17 cellular contexts compared by ENCODE assay signal in genomic region chr13:49893591-49893990, GRCh38. TPM values are rescaled to one million over a fixed set of nuclear protein-coding genes. Genes with fewer than 3 reads are reported as not detected.
DNase-seq lines count a peak whose midpoint lies in the region; ATAC-seq, FAIRE-seq and TF ChIP-seq lines count a peak whose summit lies in the region.
"Had no signal": no experiment of that assay in that cellular context is flagged by ENCODE, and none has a peak within 500 bp of the region (broad histone marks: within the 10 kb centered on the region; RNA-seq: fewer than 3 reads in every experiment).

No MANE protein-coding gene starts in this region.

- DNase-seq in WTC11 (ENCODE audit: low spot score) (no peak), HepG2 (ENCODE audit: low spot score) (peak; percentile 77), trophoblast cell (peak; percentile 94 to 97), RKO (ENCODE audit: low spot score) (no peak), NCI-H69 (lab: John Stamatoyannopoulos, UW) (no peak)
- no peak for DNase-seq in activated T-helper 2 cell treated with anti-CD3 and anti-CD28 coated beads, Interferon-gamma antibody, Interleukin-2, Interleukin-4, amounts not matched to agents 10 μg/mL and 5 μg/mL and 100 μg/mL, durations not matched to agents 14 hours and 24 hours and 36 hours (ENCODE audit: low spot score)
- DNase-seq: C1 segment of cervical spinal cord; Calu3; CD4-positive, alpha-beta memory T cell; COR-L47; DMS53; DMS79 treated with DMSO at 0.1 percent for 48 hours; GOT3; HFFc6 had no signal

- intact Hi-C loops in HepG2 (cut with micrococcal nuclease; ENCODE audit: unreplicated experiment) = no loop called here
- intact Hi-C loops in activated T-helper 2 cell treated with anti-CD3 and anti-CD28 coated beads, Interferon-gamma antibody, Interleukin-2, Interleukin-4, amounts not matched to agents 10 μg/mL and 5 μg/mL and 100 μg/mL, durations not matched to agents 14 hours and 24 hours and 36 hours (cut with micrococcal nuclease) = no loop called here

- H3K4me1 Mint-ChIP-seq in WTC11 = no peaks in the 10 kb centered on the region
- H3K4me1 Mint-ChIP-seq in activated T-helper 2 cell treated with anti-CD3 and anti-CD28 coated beads, Interferon-gamma antibody, Interleukin-2, Interleukin-4, amounts not matched to agents 10 μg/mL and 5 μg/mL and 100 μg/mL, durations not matched to agents 14 hours and 24 hours and 36 hours (ENCODE audit: low read depth) = no peaks in the 10 kb centered on the region
- H3K4me1 Mint-ChIP-seq: CD4-positive, alpha-beta memory T cell had no signal

- H2AK5ac ChIP-seq in trophoblast cell (ENCODE audit: low read length) = no peak overlapping the region

- TF ChIP-seq CTCF in WTC11 (IDR thresholded peaks at IDR 0.05) (no peak), HepG2 (CRISPR knock-in tag; IDR thresholded peaks at IDR 0.05) (no peak)

- no peak overlapping the region for H2BK12ac ChIP-seq in trophoblast cell (ENCODE audit: low read length)

- H3K79me2 ChIP-seq in HepG2 (ENCODE audit: insufficient read depth, low read length) = no peaks in the 10 kb centered on the region
- no peaks in the 10 kb centered on the region for H3K79me2 ChIP-seq in trophoblast cell (ENCODE audit: control insufficient read depth, insufficient read depth, low read length, poor library complexity)

- no peak overlapping the region for H3K4me3 ChIP-seq in HepG2 (replicated peaks in 1 of 3; ENCODE audit: insufficient read depth in 1 of 3, low read depth in 2 of 3, low read length in 3 of 3)
- H3K4me3 ChIP-seq in trophoblast cell (ENCODE audit: low read depth, low read length) = no peak overlapping the region
- H3K4me3 ChIP-seq: HAP-1 had no signal

- H3K27ac ChIP-seq in HepG2 (ENCODE audit: extremely low read length, insufficient read depth, low read length) (no peak overlapping the region), trophoblast cell (ENCODE audit: low read depth, low read length) (no peak overlapping the region)

- H3K79me1 ChIP-seq in trophoblast cell (ENCODE audit: low read length) = no peaks in the 10 kb centered on the region

- no peak overlapping the region for H3K4me3 Mint-ChIP-seq in WTC11
- no peak overlapping the region for H3K4me3 Mint-ChIP-seq in activated T-helper 2 cell treated with anti-CD3 and anti-CD28 coated beads, Interferon-gamma antibody, Interleukin-2, Interleukin-4, amounts not matched to agents 10 μg/mL and 5 μg/mL and 100 μg/mL, durations not matched to agents 14 hours and 24 hours and 36 hours (ENCODE audit: low read depth)
- H3K4me3 Mint-ChIP-seq: CD4-positive, alpha-beta memory T cell; HFFc6 had no signal

- 4% methylated on average over 3 of the region's 3 CpGs for WGBS in HepG2 (ENCODE audit: low lambda C conversion rate)
- no CpG with 5 or more reads among the region's 3 CpGs for WGBS in trophoblast cell (ENCODE audit: extremely low coverage, insufficient coverage, insufficient read length)

- H3K27me3 Mint-ChIP-seq in WTC11 (ENCODE audit: low read depth) = peaks cover 5% of the 10 kb centered on the region; the same call in 1 of the 2 replicates
- peaks cover 10% of the 10 kb centered on the region for H3K27me3 Mint-ChIP-seq in activated T-helper 2 cell treated with anti-CD3 and anti-CD28 coated beads, Interferon-gamma antibody, Interleukin-2, Interleukin-4, amounts not matched to agents 10 μg/mL and 5 μg/mL and 100 μg/mL, durations not matched to agents 14 hours and 24 hours and 36 hours (ENCODE audit: low read depth)

- H4K91ac ChIP-seq in trophoblast cell (ENCODE audit: low read depth, low read length) = no peak overlapping the region

- no peak overlapping the region for H3K23ac ChIP-seq in trophoblast cell (ENCODE audit: low read length)

- peak; percentile 12 for FAIRE-seq in HepG2 (lab: Jason Lieb, UNC)
- FAIRE-seq: GM12892, H54 had no signal

- H3K14ac ChIP-seq in trophoblast cell (ENCODE audit: low read length) = no peak overlapping the region

- H2BK5ac ChIP-seq in trophoblast cell (ENCODE audit: low read depth, low read length, poor library complexity) = no peak overlapping the region

- in situ Hi-C loops in HepG2 (cut with HindIII; ENCODE audit: extremely low pct_ligation_motif_present, low pct_unique_long_range_greater_than_20kb) = no loop called here

- H3K27me3 ChIP-seq in HepG2 (ENCODE audit: control insufficient read depth in 1 of 2, insufficient read depth in 2 of 2, low read length in 2 of 2) = no peaks in the 10 kb centered on the region; a peak in 1 of 5 replicates
- H3K27me3 ChIP-seq in trophoblast cell (ENCODE audit: insufficient read depth, low read length) = no peaks in the 10 kb centered on the region

- no peaks in the 10 kb centered on the region for H4K20me1 ChIP-seq in HepG2 (ENCODE audit: insufficient read depth, low read length)

- no peak for TF ChIP-seq RAD21 in HepG2 (CRISPR knock-in tag; IDR thresholded peaks at IDR 0.05)

- H3K4ac ChIP-seq in trophoblast cell (ENCODE audit: low read depth, low read length) = no peak overlapping the region

- H3K18ac ChIP-seq in trophoblast cell (ENCODE audit: low read length) = no peak overlapping the region

- TF ChIP-seq EP300 in HepG2 (IDR thresholded peaks at IDR 0.05; ENCODE audit: low read depth in 2 of 2, low read length in 2 of 2) (no peak), HepG2 (CRISPR knock-in tag; IDR thresholded peaks at IDR 0.05; ENCODE audit: borderline replicate concordance) (no peak)

- no peak overlapping the region for H4K8ac ChIP-seq in trophoblast cell (ENCODE audit: low read depth, low read length)

- H4K12ac ChIP-seq in trophoblast cell (ENCODE audit: low read depth, low read length) = no peak overlapping the region

- peaks cover 4% of the 10 kb centered on the region; the same call in 1 of the 2 replicates for H3K36me3 Mint-ChIP-seq in WTC11
- H3K36me3 Mint-ChIP-seq in activated T-helper 2 cell treated with anti-CD3 and anti-CD28 coated beads, Interferon-gamma antibody, Interleukin-2, Interleukin-4, amounts not matched to agents 10 μg/mL and 5 μg/mL and 100 μg/mL, durations not matched to agents 14 hours and 24 hours and 36 hours (ENCODE audit: low read depth) = no peaks in the 10 kb centered on the region
- H3K36me3 Mint-ChIP-seq: CD4-positive, alpha-beta memory T cell had no signal

- H3K27ac Mint-ChIP-seq in WTC11 = no peak overlapping the region
- no peak overlapping the region for H3K27ac Mint-ChIP-seq in activated T-helper 2 cell treated with anti-CD3 and anti-CD28 coated beads, Interferon-gamma antibody, Interleukin-2, Interleukin-4, amounts not matched to agents 10 μg/mL and 5 μg/mL and 100 μg/mL, durations not matched to agents 14 hours and 24 hours and 36 hours
- H3K27ac Mint-ChIP-seq: CD4-positive, alpha-beta memory T cell; HFFc6 had no signal

- H3K9me3 ChIP-seq in HepG2 (ENCODE audit: low read length) (no peaks in the 10 kb centered on the region), trophoblast cell (ENCODE audit: insufficient read depth, low read depth, low read length) (peaks cover 2% of the 10 kb centered on the region)
- H3K9me3 ChIP-seq: HAP-1 had no signal

- no peak overlapping the region for H2BK120ac ChIP-seq in trophoblast cell (ENCODE audit: insufficient read depth, low read length, poor library complexity)

- no peak for TF ChIP-seq POLR2A in HepG2 (IDR thresholded peaks at IDR 0.05; ENCODE audit: insufficient read depth in 1 of 2, low read depth in 2 of 2, low read length in 2 of 2)

- peaks cover 26% of the 10 kb centered on the region for H3K4me1 ChIP-seq in HepG2 (ENCODE audit: insufficient read depth, low read length)
- H3K4me1 ChIP-seq in trophoblast cell (ENCODE audit: control insufficient read depth in 1 of 2, insufficient read depth in 2 of 2, low read length in 2 of 2) = no peaks in the 10 kb centered on the region
- H3K4me1 ChIP-seq: HAP-1 had no signal

- CTCF ChIA-PET in WTC11 (lab: Charles Lee) = no interaction called here
- CTCF ChIA-PET in HepG2 (lab: Yijun Ruan, JAX; ENCODE audit: low intra/inter-chr PET ratio, low total read pairs) = no interaction called here

- POLR2A ChIA-PET in WTC11 (lab: Charles Lee) (no interaction called here), HepG2 (lab: Yijun Ruan, JAX) (interaction anchor here (0.7 to 0.9 kb wide), 2 partner anchors 101 to 104 kb away, joined by 3 read pairs; partner anchors contain the start of genes KPNA3 and TRIM13)

- H3K4me2 ChIP-seq in HepG2 (ENCODE audit: low read depth, low read length) = peak overlapping the region; percentile 41; the same call in 1 of the 2 replicates
- H3K4me2 ChIP-seq in trophoblast cell (ENCODE audit: low read length) = no peak overlapping the region

- no peak overlapping the region for H2AFZ ChIP-seq in HepG2 (ENCODE audit: low read length)
- H2AFZ ChIP-seq in trophoblast cell (ENCODE audit: insufficient read depth, low read length, poor library complexity) = no peak overlapping the region

- no peak for ATAC-seq in WTC11
- peak; percentile 99 for ATAC-seq in HepG2

- H3K9me3 Mint-ChIP-seq in WTC11 = peaks cover 13% of the 10 kb centered on the region
- no peaks in the 10 kb centered on the region for H3K9me3 Mint-ChIP-seq in activated T-helper 2 cell treated with anti-CD3 and anti-CD28 coated beads, Interferon-gamma antibody, Interleukin-2, Interleukin-4, amounts not matched to agents 10 μg/mL and 5 μg/mL and 100 μg/mL, durations not matched to agents 14 hours and 24 hours and 36 hours
- H3K9me3 Mint-ChIP-seq: HFFc6 had no signal

- H3K36me3 ChIP-seq in HepG2 (replicated peaks in 1 of 2; ENCODE audit: control insufficient read depth in 1 of 2, insufficient read depth in 2 of 2, low read length in 2 of 2) (no peaks in the 10 kb centered on the region), trophoblast cell (ENCODE audit: control insufficient read depth in 1 of 2, insufficient read depth in 2 of 2, low read length in 2 of 2) (no peaks in the 10 kb centered on the region)
- H3K36me3 ChIP-seq: HAP-1 had no signal

- no peak overlapping the region for H3K9ac ChIP-seq in HepG2 (ENCODE audit: insufficient read depth, low read depth, low read length)
- no peak overlapping the region for H3K9ac ChIP-seq in trophoblast cell (ENCODE audit: low read length)

- BruUV-seq in HepG2 (replicated peaks; lab: Mats Ljungman, UMichigan) = no TSS peak

RNA-seq across cellular contexts. Expression of gene SPRYD7, which starts 42.5 kb away (rescaled TPM):
- total RNA-seq in WTC11 (2021) (3.0 to 3.8 TPM (median 3.1 TPM) in 3 replicates), HepG2 (2016; rRNA removed; fragmentation: Illumina TruSeq; extraction: Trizol) (5.9 and 6.8 TPM in 2 replicates)
- total RNA-seq in HepG2 (2016; cell fraction: cytosol; rRNA removed; fragmentation: Illumina TruSeq; extraction: Trizol; ENCODE audit: low read depth) = 0.97 and 1.0 TPM in 2 replicates
- total RNA-seq in HepG2 (2016; cell fraction: insoluble cytoplasmic fraction; rRNA removed; fragmentation: Illumina TruSeq; extraction: Trizol) = 5.3 and 8.0 TPM in 2 replicates
- total RNA-seq in HepG2 (2016; cell fraction: membrane; rRNA removed; fragmentation: Illumina TruSeq; extraction: Trizol) = 2.8 TPM in 2 replicates
- total RNA-seq in HepG2 (2016; cell fraction: nucleus; rRNA removed; fragmentation: Illumina TruSeq; extraction: Trizol) = 2.6 and 3.9 TPM in 2 replicates
- 2.2 and 2.7 TPM in 2 replicates for polyA plus RNA-seq in HepG2 (2011; rRNA removed)
- polyA plus RNA-seq in HepG2 (2011; cell fraction: cytosol; rRNA removed) = 1.2 and 1.7 TPM in 2 replicates
- 1.6 TPM in 2 replicates for polyA plus RNA-seq in HepG2 (2011; cell fraction: nucleus; rRNA removed)
- 4.8 and 6.4 TPM in 2 replicates for polyA plus RNA-seq in HepG2 (2012)
- polyA plus RNA-seq in HepG2 (2016; cell fraction: cytosol; fragmentation: Illumina TruSeq; extraction: Trizol; ENCODE audit: low read depth) = 0.95 and 1.1 TPM in 2 replicates
- 11.8 and 13.0 TPM in 2 replicates for polyA plus RNA-seq in HepG2 (2016; cell fraction: insoluble cytoplasmic fraction; fragmentation: Illumina TruSeq; extraction: Trizol; ENCODE audit: low read depth)
- polyA plus RNA-seq in HepG2 (2016; cell fraction: membrane; fragmentation: Illumina TruSeq; extraction: Trizol; ENCODE audit: low read depth) = 2.9 and 3.0 TPM in 2 replicates
- polyA plus RNA-seq in HepG2 (2016; cell fraction: nucleus; fragmentation: Illumina TruSeq; extraction: Trizol; ENCODE audit: insufficient read depth, low read depth) = 6.9 and 7.1 TPM in 2 replicates
- 0.80 and 0.82 TPM in 2 replicates for polyA minus RNA-seq in HepG2 (2011; rRNA and poly(A)+ RNA removed; ENCODE audit: low replicate concordance)
- polyA minus RNA-seq in HepG2 (2011; cell fraction: cytosol; rRNA and poly(A)+ RNA removed) = 1.5 and 1.9 TPM in 2 replicates
- 2.7 and 3.2 TPM in 2 replicates for polyA minus RNA-seq in HepG2 (2011; cell fraction: nucleus; rRNA and poly(A)+ RNA removed)
- polyA plus RNA-seq in trophoblast cell (2013) = 9.4 and 10.1 TPM in 2 replicates
- total RNA-seq in activated T-helper 2 cell treated with anti-CD3 and anti-CD28 coated beads, Interferon-gamma antibody, Interleukin-2, Interleukin-4, amounts not matched to agents 10 μg/mL and 5 μg/mL and 100 μg/mL, durations not matched to agents 14 hours and 24 hours and 36 hours = 8.7 and 9.8 TPM in 2 replicates

Comparison
In these comparisons a context has a peak if more than half of its experiments do, and no peak if none do; other contexts are left out.
1. DNase-seq: peak in HepG2 (single experiment) and trophoblast cell (2 of 2); none in WTC11 (single experiment), activated T-helper 2 cell treated with anti-CD3 and anti-CD28 coated beads, Interferon-gamma antibody, Interleukin-2, Interleukin-4, amounts not matched to agents 10 μg/mL and 5 μg/mL and 100 μg/mL, durations not matched to agents 14 hours and 24 hours and 36 hours (single experiment), RKO (single experiment) and NCI-H69 (single experiment).
2. Of the 50 proteins assayed by ChIP-seq in both HepG2 and WTC11: peak only in HepG2: ESRRA, FOXJ3, FOXK1, FOXP1, FOXP4, MAX and 1 more; only in WTC11: GABPB1; in both: none; in neither: 42.